In the genomic region with DNA sequence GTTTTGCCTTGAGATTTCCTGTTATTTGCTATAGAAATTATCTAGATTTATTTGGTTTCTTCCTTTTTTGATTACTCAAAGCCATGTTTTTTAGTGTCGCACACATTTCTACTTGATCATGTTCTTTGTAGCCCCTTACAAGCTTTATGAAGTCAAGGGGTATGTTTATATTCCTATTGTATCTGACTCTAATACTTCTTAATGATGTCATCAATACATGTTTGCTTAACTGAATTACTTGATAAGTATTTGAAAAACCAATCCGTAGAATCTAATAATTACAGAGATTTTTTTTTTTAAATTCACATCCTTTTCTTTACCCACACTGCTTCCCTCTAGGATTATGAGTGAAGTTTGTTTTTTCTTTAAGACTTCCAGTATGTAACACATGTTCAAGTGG, we compare ENCODE assay signal across 17 cellular contexts. TPM values are rescaled to one million over a fixed set of nuclear protein-coding genes. Genes with fewer than 3 reads are reported as not detected.
DNase-seq lines count a peak whose midpoint lies in the region; ATAC-seq and TF ChIP-seq lines count a peak whose summit lies in the region.
"Had no signal": no experiment of that assay in that cellular context is flagged by ENCODE, and none has a peak within 500 bp of the region (broad histone marks: within the 10 kb centered on the region; RNA-seq: fewer than 3 reads in every experiment).

No MANE protein-coding gene starts in this region.

- H3K27ac Mint-ChIP-seq in activated CD4-positive, alpha-beta T cell treated with anti-CD3 and anti-CD28 coated beads, Interleukin-2, amount 10 ng/mL, durations not matched to agents 24 days and 14 days: peak overlapping the region; percentile 45
- H3K27ac Mint-ChIP-seq in natural killer cell: peak overlapping the region; percentile 54 to 89
- H3K27ac Mint-ChIP-seq in natural killer cell treated with Interleukin-12 subunit alpha and Interleukin-12 subunit beta and Interleukin-15 and Interleukin-18, amount 100 ng/mL, for 72 hours: peak overlapping the region in 1 of 2 donors; percentile 78
- H3K27ac Mint-ChIP-seq in central memory CD8-positive, alpha-beta T cell (ENCODE audit: low read depth): peak overlapping the region; percentile 60
- H3K27ac Mint-ChIP-seq in stimulated activated memory B cell treated with anti-CD40 and anti-IgM and Interleukin-4, amounts not matched to agents 10 μg/mL and 1 μg/mL and 100 μg/mL, for 72 hours: peak overlapping the region; percentile 49
- H3K27ac Mint-ChIP-seq: HFFc6 had no signal

- H3K36me3 Mint-ChIP-seq in activated CD4-positive, alpha-beta T cell treated with anti-CD3 and anti-CD28 coated beads, Interleukin-2, amount 10 ng/mL, durations not matched to agents 24 days and 14 days (ENCODE audit: low read depth): peaks cover 52% of the 10 kb centered on the region
- no peaks in the 10 kb centered on the region for H3K36me3 Mint-ChIP-seq in natural killer cell
- peaks cover 9% of the 10 kb centered on the region for H3K36me3 Mint-ChIP-seq in natural killer cell treated with Interleukin-12 subunit alpha and Interleukin-12 subunit beta and Interleukin-15 and Interleukin-18, amount 100 ng/mL, for 72 hours
- peaks cover 67% of the 10 kb centered on the region for H3K36me3 Mint-ChIP-seq in central memory CD8-positive, alpha-beta T cell (ENCODE audit: insufficient read depth)
- H3K36me3 Mint-ChIP-seq in stimulated activated memory B cell treated with anti-CD40 and anti-IgM and Interleukin-4, amounts not matched to agents 10 μg/mL and 1 μg/mL and 100 μg/mL, for 72 hours: peaks cover 58% of the 10 kb centered on the region

- peaks cover 3% of the 10 kb centered on the region for H3K9me3 Mint-ChIP-seq in activated CD4-positive, alpha-beta T cell treated with anti-CD3 and anti-CD28 coated beads, Interleukin-2, amount 10 ng/mL, durations not matched to agents 24 days and 14 days
- H3K9me3 Mint-ChIP-seq in natural killer cell: no peaks in the 10 kb centered on the region
- H3K9me3 Mint-ChIP-seq in natural killer cell treated with Interleukin-12 subunit alpha and Interleukin-12 subunit beta and Interleukin-15 and Interleukin-18, amount 100 ng/mL, for 72 hours: no peaks in the 10 kb centered on the region
- no peaks in the 10 kb centered on the region for H3K9me3 Mint-ChIP-seq in central memory CD8-positive, alpha-beta T cell
- H3K9me3 Mint-ChIP-seq in stimulated activated memory B cell treated with anti-CD40 and anti-IgM and Interleukin-4, amounts not matched to agents 10 μg/mL and 1 μg/mL and 100 μg/mL, for 72 hours: no peaks in the 10 kb centered on the region
- H3K9me3 Mint-ChIP-seq: HFFc6 had no signal

- H3K36me3 ChIP-seq in prostate gland: no peaks in the 10 kb centered on the region

- no peak overlapping the region for H3K27ac ChIP-seq in prostate gland
- H3K27ac ChIP-seq: KMS-11 had no signal

- TF ChIP-seq CTCF in natural killer cell (IDR thresholded peaks at IDR 0.05) (no peak), prostate gland (IDR thresholded peaks at IDR 0.05) (no peak)

- TF ChIP-seq POLR2A in prostate gland (IDR thresholded peaks at IDR 0.05): no peak

- H3K27me3 Mint-ChIP-seq in activated CD4-positive, alpha-beta T cell treated with anti-CD3 and anti-CD28 coated beads, Interleukin-2, amount 10 ng/mL, durations not matched to agents 24 days and 14 days: no peaks in the 10 kb centered on the region
- H3K27me3 Mint-ChIP-seq in natural killer cell (ENCODE audit: low read depth in 2 of 2): no peaks in the 10 kb centered on the region
- no peaks in the 10 kb centered on the region for H3K27me3 Mint-ChIP-seq in natural killer cell treated with Interleukin-12 subunit alpha and Interleukin-12 subunit beta and Interleukin-15 and Interleukin-18, amount 100 ng/mL, for 72 hours
- no peaks in the 10 kb centered on the region for H3K27me3 Mint-ChIP-seq in central memory CD8-positive, alpha-beta T cell
- no peaks in the 10 kb centered on the region for H3K27me3 Mint-ChIP-seq in stimulated activated memory B cell treated with anti-CD40 and anti-IgM and Interleukin-4, amounts not matched to agents 10 μg/mL and 1 μg/mL and 100 μg/mL, for 72 hours

- no peak overlapping the region for H3K4me3 ChIP-seq in prostate gland

- no peak overlapping the region for H3K4me3 Mint-ChIP-seq in activated CD4-positive, alpha-beta T cell treated with anti-CD3 and anti-CD28 coated beads, Interleukin-2, amount 10 ng/mL, durations not matched to agents 24 days and 14 days
- H3K4me3 Mint-ChIP-seq in natural killer cell: no peak overlapping the region
- H3K4me3 Mint-ChIP-seq in natural killer cell treated with Interleukin-12 subunit alpha and Interleukin-12 subunit beta and Interleukin-15 and Interleukin-18, amount 100 ng/mL, for 72 hours: no peak overlapping the region
- H3K4me3 Mint-ChIP-seq in central memory CD8-positive, alpha-beta T cell: no peak overlapping the region
- no peak overlapping the region for H3K4me3 Mint-ChIP-seq in stimulated activated memory B cell treated with anti-CD40 and anti-IgM and Interleukin-4, amounts not matched to agents 10 μg/mL and 1 μg/mL and 100 μg/mL, for 72 hours
- H3K4me3 Mint-ChIP-seq: HFFc6 had no signal

- H3K4me1 ChIP-seq in prostate gland (replicated peaks): no peaks in the 10 kb centered on the region

- no peak for ATAC-seq in natural killer cell
- ATAC-seq in natural killer cell treated with Interleukin-12 subunit alpha and Interleukin-12 subunit beta and Interleukin-15 and Interleukin-18, amount 100 ng/mL, for 72 hours: no peak
- no peak for ATAC-seq in central memory CD8-positive, alpha-beta T cell (replicated peaks; ENCODE audit: extremely low read depth, poor library complexity, severe bottlenecking)
- ATAC-seq in stimulated activated memory B cell treated with anti-CD40 and anti-IgM and Interleukin-4, amounts not matched to agents 10 μg/mL and 1 μg/mL and 100 μg/mL, for 72 hours: no peak

- H3K9me3 ChIP-seq in prostate gland: no peaks in the 10 kb centered on the region

- 91% methylated on average over 2 of the region's 2 CpGs for WGBS in prostate gland

- DNase-seq in activated CD4-positive, alpha-beta T cell treated with anti-CD3 and anti-CD28 coated beads, Interleukin-2, amount 10 ng/mL, durations not matched to agents 24 days and 14 days: no peak
- no peak for DNase-seq in activated CD4-positive, alpha-beta T cell treated with anti-CD3 and anti-CD28 coated beads for 1 hour
- DNase-seq in natural killer cell: no peak
- no peak for DNase-seq in natural killer cell treated with Interleukin-12 subunit alpha and Interleukin-12 subunit beta and Interleukin-15 and Interleukin-18, amount 100 ng/mL, for 72 hours (ENCODE audit: low spot score)
- no peak for DNase-seq in central memory CD8-positive, alpha-beta T cell (ENCODE audit: low spot score in 2 of 2)
- DNase-seq in dermis blood vessel endothelial cell: no peak
- no peak for DNase-seq in prostate gland (ENCODE audit: low spot score)
- DNase-seq: 8988T, DMS 273 treated with DMSO at 0.1 percent for 48 hours, GDM1, HFFc6, NCI-H146, NCI-H2081 treated with DMSO at 0.1 percent for 48 hours, NCI-H510A, NCI-H82 had no signal

- peaks cover 56% of the 10 kb centered on the region for H3K4me1 Mint-ChIP-seq in activated CD4-positive, alpha-beta T cell treated with anti-CD3 and anti-CD28 coated beads, Interleukin-2, amount 10 ng/mL, durations not matched to agents 24 days and 14 days
- peaks cover 70 to 74% of the 10 kb centered on the region in 2 donors for H3K4me1 Mint-ChIP-seq in natural killer cell
- peaks cover 58 to 70% of the 10 kb centered on the region in 2 donors for H3K4me1 Mint-ChIP-seq in natural killer cell treated with Interleukin-12 subunit alpha and Interleukin-12 subunit beta and Interleukin-15 and Interleukin-18, amount 100 ng/mL, for 72 hours (ENCODE audit: low read depth in 2 of 2)
- H3K4me1 Mint-ChIP-seq in central memory CD8-positive, alpha-beta T cell: peaks cover 70% of the 10 kb centered on the region
- H3K4me1 Mint-ChIP-seq in stimulated activated memory B cell treated with anti-CD40 and anti-IgM and Interleukin-4, amounts not matched to agents 10 μg/mL and 1 μg/mL and 100 μg/mL, for 72 hours: peaks cover 64% of the 10 kb centered on the region

- no peaks in the 10 kb centered on the region for H3K27me3 ChIP-seq in prostate gland (replicated peaks; ENCODE audit: insufficient read depth)

- intact Hi-C loops in activated CD4-positive, alpha-beta T cell treated with anti-CD3 and anti-CD28 coated beads, Interleukin-2, amount 10 ng/mL, durations not matched to agents 24 days and 14 days (cut with micrococcal nuclease): no loop called here
- intact Hi-C loops in natural killer cell (cut with micrococcal nuclease): no loop called here
- intact Hi-C loops in prostate gland (cut with DNase I): no loop called here

RNA-seq across cellular contexts. Expression of gene CDC42SE2, which starts 53.0 kb away (rescaled TPM):
- total RNA-seq in activated CD4-positive, alpha-beta T cell treated with anti-CD3 and anti-CD28 coated beads, Interleukin-2, amount 10 ng/mL, durations not matched to agents 24 days and 14 days: 96.2 and 99.0 TPM in 2 replicates
- 100 to 1,000 TPM; 140 to 183 (median 166) TPM for total RNA-seq in natural killer cell
- 100 to 1,000 TPM in 1 of 2 donors, 10 to 100 TPM in 1; 78.2 to 120 TPM for total RNA-seq in natural killer cell treated with Interleukin-12 subunit alpha and Interleukin-12 subunit beta and Interleukin-15 and Interleukin-18, amount 100 ng/mL, for 72 hours
- 54.6 and 55.5 TPM in 2 replicates for total RNA-seq in dermis blood vessel endothelial cell
- total RNA-seq in prostate gland: 10 to 100 TPM; 51.0 to 63.5 TPM
